ENCODE assay signal across 1 cellular context in genomic region chr19:3036795-3037544, GRCh38.
A peak's percentile ranks its signal among the peaks of the same experiment; 100 is the strongest.
TF ChIP-seq lines count a peak whose summit lies in the region.

No MANE protein-coding gene starts in this region.

TF ChIP-seq in SK-N-SH treated with all-trans-retinoic acid at 6 μM for 48 hours, 23 proteins besides CTCF, POLR2A, EP300 and RAD21:
- TF ChIP-seq ZFP3 (CRISPR knock-in tag; IDR thresholded peaks at IDR 0.05): peak; percentile 99
